In genomic region chr15:31036783-31037182, GRCh38 we compare ENCODE assay signal across 1 cellular context.
TF ChIP-seq lines count a peak whose summit lies in the region.

No MANE protein-coding gene starts in this region.

TF ChIP-seq in H1, 55 proteins besides CTCF, POLR2A, EP300 and RAD21:
- TF ChIP-seq EGR1 (IDR thresholded peaks at IDR 0.05; ENCODE audit: borderline replicate concordance, low read depth, low read length) = no peak
- TF ChIP-seq JUN (IDR thresholded peaks at IDR 0.05; ENCODE audit: low read depth, low read length) = no peak
- TF ChIP-seq BACH1 (IDR thresholded peaks at IDR 0.05; ENCODE audit: low read length) = no peak
- TF ChIP-seq PHF8 (conservative IDR thresholded peaks at IDR 0.05; ENCODE audit: low read depth, low read length) = no peak
- TF ChIP-seq GTF2F1 (IDR thresholded peaks at IDR 0.05; ENCODE audit: borderline replicate concordance, low read depth, low read length) = no peak
- no peak for TF ChIP-seq RFX5 (IDR thresholded peaks at IDR 0.05; ENCODE audit: borderline replicate concordance, low read depth, low read length)
